1 cellular context compared by ENCODE assay signal in the genomic region with DNA sequence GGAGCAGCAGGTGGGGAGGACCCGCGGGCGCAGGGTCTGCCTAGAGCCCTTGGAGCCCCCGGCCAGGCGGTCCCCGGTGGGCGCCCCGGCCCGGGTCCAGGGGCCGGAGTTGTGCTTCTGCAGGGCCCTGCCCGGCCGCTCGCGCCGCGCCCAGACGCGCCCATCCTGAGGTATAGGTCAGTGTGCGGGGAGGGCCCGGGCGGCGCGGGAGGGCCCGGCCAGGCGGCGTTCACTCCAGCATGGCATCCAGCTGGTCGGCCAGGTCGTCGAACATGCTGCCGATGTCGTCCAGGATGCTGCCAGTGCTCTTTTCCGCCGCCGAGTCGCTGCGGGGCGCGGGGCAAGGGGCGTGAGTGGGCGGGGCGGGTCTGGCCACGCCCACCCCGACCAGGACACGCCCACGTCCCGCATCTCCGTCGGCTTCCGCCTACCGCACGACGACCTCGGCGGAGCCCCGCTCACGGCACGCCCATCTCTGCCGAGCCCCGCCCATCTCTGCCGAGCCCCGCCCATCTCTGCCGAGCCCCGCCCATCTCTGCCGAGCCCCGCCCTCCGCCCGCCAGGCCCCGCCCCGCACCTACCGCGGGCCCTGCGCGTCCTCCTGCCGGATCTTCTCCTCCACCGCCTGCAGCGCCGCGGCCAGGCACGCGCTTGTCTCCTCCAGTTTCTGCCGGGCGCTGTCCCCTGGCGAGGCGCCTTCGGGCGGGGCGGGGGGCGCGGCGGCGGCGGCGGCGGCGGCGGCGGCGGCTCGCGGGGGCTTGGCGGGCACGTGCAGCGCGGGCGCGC.
TF ChIP-seq lines count a peak whose summit lies in the region.

No MANE protein-coding gene starts in this region.

TF ChIP-seq in K562, 482 proteins besides CTCF, POLR2A, EP300 and RAD21 (continued from another document and continues in another):
- TF ChIP-seq, protein P1, sequence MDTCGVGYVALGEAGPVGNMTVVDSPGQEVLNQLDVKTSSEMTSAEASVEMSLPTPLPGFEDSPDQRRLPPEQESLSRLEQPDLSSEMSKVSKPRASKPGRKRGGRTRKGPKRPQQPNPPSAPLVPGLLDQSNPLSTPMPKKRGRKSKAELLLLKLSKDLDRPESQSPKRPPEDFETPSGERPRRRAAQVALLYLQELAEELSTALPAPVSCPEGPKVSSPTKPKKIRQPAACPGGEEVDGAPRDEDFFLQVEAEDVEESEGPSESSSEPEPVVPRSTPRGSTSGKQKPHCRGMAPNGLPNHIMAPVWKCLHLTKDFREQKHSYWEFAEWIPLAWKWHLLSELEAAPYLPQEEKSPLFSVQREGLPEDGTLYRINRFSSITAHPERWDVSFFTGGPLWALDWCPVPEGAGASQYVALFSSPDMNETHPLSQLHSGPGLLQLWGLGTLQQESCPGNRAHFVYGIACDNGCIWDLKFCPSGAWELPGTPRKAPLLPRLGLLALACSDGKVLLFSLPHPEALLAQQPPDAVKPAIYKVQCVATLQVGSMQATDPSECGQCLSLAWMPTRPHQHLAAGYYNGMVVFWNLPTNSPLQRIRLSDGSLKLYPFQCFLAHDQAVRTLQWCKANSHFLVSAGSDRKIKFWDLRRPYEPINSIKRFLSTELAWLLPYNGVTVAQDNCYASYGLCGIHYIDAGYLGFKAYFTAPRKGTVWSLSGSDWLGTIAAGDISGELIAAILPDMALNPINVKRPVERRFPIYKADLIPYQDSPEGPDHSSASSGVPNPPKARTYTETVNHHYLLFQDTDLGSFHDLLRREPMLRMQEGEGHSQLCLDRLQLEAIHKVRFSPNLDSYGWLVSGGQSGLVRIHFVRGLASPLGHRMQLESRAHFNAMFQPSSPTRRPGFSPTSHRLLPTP (IDR thresholded peaks at IDR 0.05; ENCODE audit: borderline replicate concordance, extremely low read depth, insufficient read length) = no peak
- TF ChIP-seq PURB (CRISPR knock-in tag; IDR thresholded peaks at IDR 0.05; ENCODE audit: low read depth) = no peak
- TF ChIP-seq NEUROD1 (IDR thresholded peaks at IDR 0.05; ENCODE audit: borderline replicate concordance, low read depth, low read length, partially characterized antibody) = no peak
- TF ChIP-seq, protein P2, sequence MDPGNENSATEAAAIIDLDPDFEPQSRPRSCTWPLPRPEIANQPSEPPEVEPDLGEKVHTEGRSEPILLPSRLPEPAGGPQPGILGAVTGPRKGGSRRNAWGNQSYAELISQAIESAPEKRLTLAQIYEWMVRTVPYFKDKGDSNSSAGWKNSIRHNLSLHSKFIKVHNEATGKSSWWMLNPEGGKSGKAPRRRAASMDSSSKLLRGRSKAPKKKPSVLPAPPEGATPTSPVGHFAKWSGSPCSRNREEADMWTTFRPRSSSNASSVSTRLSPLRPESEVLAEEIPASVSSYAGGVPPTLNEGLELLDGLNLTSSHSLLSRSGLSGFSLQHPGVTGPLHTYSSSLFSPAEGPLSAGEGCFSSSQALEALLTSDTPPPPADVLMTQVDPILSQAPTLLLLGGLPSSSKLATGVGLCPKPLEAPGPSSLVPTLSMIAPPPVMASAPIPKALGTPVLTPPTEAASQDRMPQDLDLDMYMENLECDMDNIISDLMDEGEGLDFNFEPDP (CRISPR knock-in tag; IDR thresholded peaks at IDR 0.05) = no peak
- TF ChIP-seq CREM (IDR thresholded peaks at IDR 0.05; ENCODE audit: low read depth) = peak; percentile 64
- TF ChIP-seq HIVEP1 (CRISPR knock-in tag; IDR thresholded peaks at IDR 0.05) = no peak
- no peak for TF ChIP-seq ZBED1 (IDR thresholded peaks at IDR 0.05)
- TF ChIP-seq L3MBTL2 (IDR thresholded peaks at IDR 0.05) = peak; percentile 54; the same call in 1 of the 2 replicates
- TF ChIP-seq, protein P3, sequence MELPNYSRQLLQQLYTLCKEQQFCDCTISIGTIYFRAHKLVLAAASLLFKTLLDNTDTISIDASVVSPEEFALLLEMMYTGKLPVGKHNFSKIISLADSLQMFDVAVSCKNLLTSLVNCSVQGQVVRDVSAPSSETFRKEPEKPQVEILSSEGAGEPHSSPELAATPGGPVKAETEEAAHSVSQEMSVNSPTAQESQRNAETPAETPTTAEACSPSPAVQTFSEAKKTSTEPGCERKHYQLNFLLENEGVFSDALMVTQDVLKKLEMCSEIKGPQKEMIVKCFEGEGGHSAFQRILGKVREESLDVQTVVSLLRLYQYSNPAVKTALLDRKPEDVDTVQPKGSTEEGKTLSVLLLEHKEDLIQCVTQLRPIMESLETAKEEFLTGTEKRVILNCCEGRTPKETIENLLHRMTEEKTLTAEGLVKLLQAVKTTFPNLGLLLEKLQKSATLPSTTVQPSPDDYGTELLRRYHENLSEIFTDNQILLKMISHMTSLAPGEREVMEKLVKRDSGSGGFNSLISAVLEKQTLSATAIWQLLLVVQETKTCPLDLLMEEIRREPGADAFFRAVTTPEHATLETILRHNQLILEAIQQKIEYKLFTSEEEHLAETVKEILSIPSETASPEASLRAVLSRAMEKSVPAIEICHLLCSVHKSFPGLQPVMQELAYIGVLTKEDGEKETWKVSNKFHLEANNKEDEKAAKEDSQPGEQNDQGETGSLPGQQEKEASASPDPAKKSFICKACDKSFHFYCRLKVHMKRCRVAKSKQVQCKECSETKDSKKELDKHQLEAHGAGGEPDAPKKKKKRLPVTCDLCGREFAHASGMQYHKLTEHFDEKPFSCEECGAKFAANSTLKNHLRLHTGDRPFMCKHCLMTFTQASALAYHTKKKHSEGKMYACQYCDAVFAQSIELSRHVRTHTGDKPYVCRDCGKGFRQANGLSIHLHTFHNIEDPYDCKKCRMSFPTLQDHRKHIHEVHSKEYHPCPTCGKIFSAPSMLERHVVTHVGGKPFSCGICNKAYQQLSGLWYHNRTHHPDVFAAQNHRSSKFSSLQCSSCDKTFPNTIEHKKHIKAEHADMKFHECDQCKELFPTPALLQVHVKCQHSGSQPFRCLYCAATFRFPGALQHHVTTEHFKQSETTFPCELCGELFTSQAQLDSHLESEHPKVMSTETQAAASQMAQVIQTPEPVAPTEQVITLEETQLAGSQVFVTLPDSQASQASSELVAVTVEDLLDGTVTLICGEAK (IDR thresholded peaks at IDR 0.05) = no peak
- TF ChIP-seq, protein P3 (CRISPR knock-in tag; IDR thresholded peaks at IDR 0.05) = no peak
- TF ChIP-seq NFRKB (IDR thresholded peaks at IDR 0.05; ENCODE audit: low read depth) = no peak
- TF ChIP-seq, protein P4, sequence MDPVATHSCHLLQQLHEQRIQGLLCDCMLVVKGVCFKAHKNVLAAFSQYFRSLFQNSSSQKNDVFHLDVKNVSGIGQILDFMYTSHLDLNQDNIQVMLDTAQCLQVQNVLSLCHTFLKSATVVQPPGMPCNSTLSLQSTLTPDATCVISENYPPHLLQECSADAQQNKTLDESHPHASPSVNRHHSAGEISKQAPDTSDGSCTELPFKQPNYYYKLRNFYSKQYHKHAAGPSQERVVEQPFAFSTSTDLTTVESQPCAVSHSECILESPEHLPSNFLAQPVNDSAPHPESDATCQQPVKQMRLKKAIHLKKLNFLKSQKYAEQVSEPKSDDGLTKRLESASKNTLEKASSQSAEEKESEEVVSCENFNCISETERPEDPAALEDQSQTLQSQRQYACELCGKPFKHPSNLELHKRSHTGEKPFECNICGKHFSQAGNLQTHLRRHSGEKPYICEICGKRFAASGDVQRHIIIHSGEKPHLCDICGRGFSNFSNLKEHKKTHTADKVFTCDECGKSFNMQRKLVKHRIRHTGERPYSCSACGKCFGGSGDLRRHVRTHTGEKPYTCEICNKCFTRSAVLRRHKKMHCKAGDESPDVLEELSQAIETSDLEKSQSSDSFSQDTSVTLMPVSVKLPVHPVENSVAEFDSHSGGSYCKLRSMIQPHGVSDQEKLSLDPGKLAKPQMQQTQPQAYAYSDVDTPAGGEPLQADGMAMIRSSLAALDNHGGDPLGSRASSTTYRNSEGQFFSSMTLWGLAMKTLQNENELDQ (CRISPR knock-in tag; IDR thresholded peaks at IDR 0.05; ENCODE audit: borderline replicate concordance) = no peak
- no peak for TF ChIP-seq SNRNP70 (optimal IDR thresholded peaks at IDR 0.05; ENCODE audit: low read depth, low read length)
- no peak for TF ChIP-seq PTRF (tag; IDR thresholded peaks at IDR 0.05)
- TF ChIP-seq FIP1L1 (IDR thresholded peaks at IDR 0.05; ENCODE audit: low read depth, low read length, poor library complexity, severe bottlenecking) = peak; percentile 23
- no peak for TF ChIP-seq CBX5 (IDR thresholded peaks at IDR 0.05; ENCODE audit: borderline replicate concordance, low read depth)
- TF ChIP-seq TCF7L2 (IDR thresholded peaks at IDR 0.05; ENCODE audit: low read depth, low read length) = no peak
- TF ChIP-seq ZNF232 (CRISPR knock-in tag; IDR thresholded peaks at IDR 0.05) = no peak
- TF ChIP-seq, protein P5, sequence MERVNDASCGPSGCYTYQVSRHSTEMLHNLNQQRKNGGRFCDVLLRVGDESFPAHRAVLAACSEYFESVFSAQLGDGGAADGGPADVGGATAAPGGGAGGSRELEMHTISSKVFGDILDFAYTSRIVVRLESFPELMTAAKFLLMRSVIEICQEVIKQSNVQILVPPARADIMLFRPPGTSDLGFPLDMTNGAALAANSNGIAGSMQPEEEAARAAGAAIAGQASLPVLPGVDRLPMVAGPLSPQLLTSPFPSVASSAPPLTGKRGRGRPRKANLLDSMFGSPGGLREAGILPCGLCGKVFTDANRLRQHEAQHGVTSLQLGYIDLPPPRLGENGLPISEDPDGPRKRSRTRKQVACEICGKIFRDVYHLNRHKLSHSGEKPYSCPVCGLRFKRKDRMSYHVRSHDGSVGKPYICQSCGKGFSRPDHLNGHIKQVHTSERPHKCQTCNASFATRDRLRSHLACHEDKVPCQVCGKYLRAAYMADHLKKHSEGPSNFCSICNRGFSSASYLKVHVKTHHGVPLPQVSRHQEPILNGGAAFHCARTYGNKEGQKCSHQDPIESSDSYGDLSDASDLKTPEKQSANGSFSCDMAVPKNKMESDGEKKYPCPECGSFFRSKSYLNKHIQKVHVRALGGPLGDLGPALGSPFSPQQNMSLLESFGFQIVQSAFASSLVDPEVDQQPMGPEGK (CRISPR knock-in tag; IDR thresholded peaks at IDR 0.05; ENCODE audit: borderline replicate concordance) = no peak
- TF ChIP-seq, protein P6, sequence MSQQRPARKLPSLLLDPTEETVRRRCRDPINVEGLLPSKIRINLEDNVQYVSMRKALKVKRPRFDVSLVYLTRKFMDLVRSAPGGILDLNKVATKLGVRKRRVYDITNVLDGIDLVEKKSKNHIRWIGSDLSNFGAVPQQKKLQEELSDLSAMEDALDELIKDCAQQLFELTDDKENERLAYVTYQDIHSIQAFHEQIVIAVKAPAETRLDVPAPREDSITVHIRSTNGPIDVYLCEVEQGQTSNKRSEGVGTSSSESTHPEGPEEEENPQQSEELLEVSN (IDR thresholded peaks at IDR 0.05; ENCODE audit: borderline replicate concordance in 1 of 2, extremely low read depth in 1 of 2, insufficient read depth in 1 of 2, insufficient read length in 1 of 2, low read depth in 1 of 2, low read length in 1 of 2, poor library complexity in 1 of 2, severe bottlenecking in 1 of 2) = peak; percentile 89 to 99
- TF ChIP-seq TAF1 (IDR thresholded peaks at IDR 0.05; ENCODE audit: control insufficient read depth, extremely low read depth, insufficient read depth, low read length, severe bottlenecking) = peak; percentile 41
- no peak for TF ChIP-seq ZNF57 (CRISPR knock-in tag; IDR thresholded peaks at IDR 0.05)
- no peak for TF ChIP-seq HNRNPH1 (optimal IDR thresholded peaks at IDR 0.05; ENCODE audit: low read depth, low read length)
- TF ChIP-seq PRPF4 (IDR thresholded peaks at IDR 0.05; ENCODE audit: insufficient read depth, low read depth, low read length, poor library complexity, severe bottlenecking) = no peak
- no peak for TF ChIP-seq MCM7 (IDR thresholded peaks at IDR 0.05)
- no peak for TF ChIP-seq CREBBP (IDR thresholded peaks at IDR 0.05; ENCODE audit: low read depth, low read length)
- TF ChIP-seq EWSR1 (IDR thresholded peaks at IDR 0.05; ENCODE audit: borderline replicate concordance, low read depth, partially characterized antibody) = no peak
- TF ChIP-seq MBD2 (IDR thresholded peaks at IDR 0.05; ENCODE audit: borderline replicate concordance, low read depth) = peak; percentile 46; the same call in 1 of the 2 replicates
- no peak for TF ChIP-seq PHTF2 (CRISPR knock-in tag; IDR thresholded peaks at IDR 0.05)
- TF ChIP-seq, protein P7, sequence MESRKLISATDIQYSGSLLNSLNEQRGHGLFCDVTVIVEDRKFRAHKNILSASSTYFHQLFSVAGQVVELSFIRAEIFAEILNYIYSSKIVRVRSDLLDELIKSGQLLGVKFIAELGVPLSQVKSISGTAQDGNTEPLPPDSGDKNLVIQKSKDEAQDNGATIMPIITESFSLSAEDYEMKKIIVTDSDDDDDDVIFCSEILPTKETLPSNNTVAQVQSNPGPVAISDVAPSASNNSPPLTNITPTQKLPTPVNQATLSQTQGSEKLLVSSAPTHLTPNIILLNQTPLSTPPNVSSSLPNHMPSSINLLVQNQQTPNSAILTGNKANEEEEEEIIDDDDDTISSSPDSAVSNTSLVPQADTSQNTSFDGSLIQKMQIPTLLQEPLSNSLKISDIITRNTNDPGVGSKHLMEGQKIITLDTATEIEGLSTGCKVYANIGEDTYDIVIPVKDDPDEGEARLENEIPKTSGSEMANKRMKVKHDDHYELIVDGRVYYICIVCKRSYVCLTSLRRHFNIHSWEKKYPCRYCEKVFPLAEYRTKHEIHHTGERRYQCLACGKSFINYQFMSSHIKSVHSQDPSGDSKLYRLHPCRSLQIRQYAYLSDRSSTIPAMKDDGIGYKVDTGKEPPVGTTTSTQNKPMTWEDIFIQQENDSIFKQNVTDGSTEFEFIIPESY (CRISPR knock-in tag; IDR thresholded peaks at IDR 0.05) = peak; percentile 93
- no peak for TF ChIP-seq JUND (IDR thresholded peaks at IDR 0.05; ENCODE audit: borderline replicate concordance, low read depth, low read length)
- TF ChIP-seq JUND (tag; IDR thresholded peaks at IDR 0.05; ENCODE audit: borderline replicate concordance, low read depth, low read length) = no peak
